In the genomic region with DNA sequence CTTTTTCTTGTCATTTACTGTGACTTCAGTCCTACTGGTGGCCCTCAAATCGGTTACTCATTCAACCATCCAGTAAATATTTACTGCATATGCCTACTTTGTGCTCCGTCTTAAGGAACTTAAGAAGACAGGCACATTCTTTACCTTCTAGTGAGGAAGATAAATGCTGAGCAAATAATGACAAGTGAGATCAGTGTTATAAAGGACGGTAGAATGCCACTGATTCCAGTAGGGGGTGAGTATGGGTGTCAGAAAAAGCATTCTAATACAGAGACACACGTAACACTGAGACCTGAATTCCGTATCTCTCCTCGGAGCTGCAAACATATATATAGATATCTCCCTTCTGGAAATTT, we compare ENCODE assay signal across 8 cellular contexts. TPM values are rescaled to one million over a fixed set of nuclear protein-coding genes. Genes with fewer than 3 reads are reported as not detected.
A peak's percentile ranks its signal among the peaks of the same experiment; 100 is the strongest.
DNase-seq lines count a peak whose midpoint lies in the region; ATAC-seq and TF ChIP-seq lines count a peak whose summit lies in the region.

No MANE protein-coding gene starts in this region.

- no peak for TF ChIP-seq CTCF in GM12865 (IDR thresholded peaks at IDR 0.05; ENCODE audit: insufficient read depth, low read depth, low read length, missing control alignments)
- TF ChIP-seq CTCF in PC-9 (conservative IDR thresholded peaks at IDR 0.05) = no peak
- TF ChIP-seq CTCF in retinal pigment epithelial cell (conservative IDR thresholded peaks at IDR 0.05; ENCODE audit: low read depth, low read length) = no peak

- H3F3A ChIP-seq in PC-9 (ENCODE audit: insufficient read depth, low read depth) = peaks cover 29% of the 10 kb centered on the region; the same call in 1 of the 2 replicates

- H3K9me3 ChIP-seq in PC-9 (ENCODE audit: insufficient read depth, low read depth) = no peaks in the 10 kb centered on the region

- peaks cover 43% of the 10 kb centered on the region for H3K79me2 ChIP-seq in PC-9 (ENCODE audit: low read depth)

- H3K27ac ChIP-seq in PC-9 (peak overlapping the region; percentile 42; the same call in 1 of the 2 replicates), epithelial cell of prostate (peak overlapping the region; percentile 76)

- H3K4me1 ChIP-seq in PC-9 (replicated peaks; ENCODE audit: insufficient read depth) = peaks cover 32% of the 10 kb centered on the region

- H2AFZ ChIP-seq in PC-9 = peak overlapping the region; percentile 87

- peak overlapping the region; percentile 70 for H3K4me3 ChIP-seq in GM12865 (ENCODE audit: low read depth, low read length)
- peak overlapping the region; percentile 72 for H3K4me3 ChIP-seq in PC-9
- peak overlapping the region; percentile 70 for H3K4me3 ChIP-seq in retinal pigment epithelial cell (ENCODE audit: low read length)

- DNase-seq in GM12865 (ENCODE audit: low read depth) (no peak), PC-9 (no peak), epithelial cell of prostate (ENCODE audit: low read depth, low spot score) (no peak), retinal pigment epithelial cell (ENCODE audit: low read depth) (no peak), DMS 273 treated with DMSO at 0.1 percent for 48 hours (lab: John Stamatoyannopoulos, UW) (no peak), nucleus accumbens (lab: John Stamatoyannopoulos, UW) (no peak)

- ATAC-seq in GM21786 (IDR thresholded peaks at IDR 0.05; ENCODE audit: unreplicated experiment) (no peak), HG02884 (IDR thresholded peaks at IDR 0.05; ENCODE audit: unreplicated experiment) (no peak)

- H3K9me2 ChIP-seq in PC-9 (ENCODE audit: insufficient read depth) = no peaks in the 10 kb centered on the region

- H4K20me1 ChIP-seq in PC-9 (ENCODE audit: insufficient read depth) = no peaks in the 10 kb centered on the region; the same call in 1 of the 2 replicates

- peaks cover 24% of the 10 kb centered on the region for H3K36me3 ChIP-seq in PC-9 (ENCODE audit: low read depth)

- BruUV-seq in PC-9 (replicated peaks; lab: Mats Ljungman, UMichigan) = no TSS peak

- intact Hi-C loops in PC-9 (cut with micrococcal nuclease; ENCODE audit: unreplicated experiment) = loop anchor here (10.0 kb wide), 1 partner anchor 90 kb away; a partner anchor contains a TSS

- POLR2A ChIA-PET in PC-9 (lab: Charles Lee; ENCODE audit: unreplicated experiment) = no interaction called here

- no peaks in the 10 kb centered on the region for H3K27me3 ChIP-seq in PC-9 (ENCODE audit: insufficient read depth, low read depth)

- CTCF ChIA-PET in PC-9 (lab: Charles Lee) = no interaction called here

- peak overlapping the region; percentile 93 for H3K4me2 ChIP-seq in PC-9

RNA-seq across cellular contexts. Expression of a gene that starts 1.6 kb away (rescaled TPM):
- 6.8 and 10.4 TPM in 2 replicates for total RNA-seq in PC-9 (2021)

RNA-seq across cellular contexts. Expression of a gene that starts 38.2 kb away (rescaled TPM):
- total RNA-seq in PC-9 (2021) = 43.1 and 52.9 TPM in 2 replicates
